Comparison of ENCODE assay signal across 17 cellular contexts in genomic region chr1:157189096-157189495, GRCh38.
"Had no signal": no experiment of that assay in that cellular context is flagged by ENCODE, and none has a peak within 500 bp of the region (broad histone marks: within the 10 kb centered on the region; RNA-seq: fewer than 3 reads in every experiment).

No MANE protein-coding gene starts in this region.

- H3K9me3 ChIP-seq: SJCRH30 had no signal

- H3K36me3 ChIP-seq: SJCRH30 had no signal

- DNase-seq: KBM-7; NCI-H1092; NCI-H1105 treated with DMSO at 0.1 percent for 48 hours; NCI-H1417 treated with DMSO at 0.1 percent for 48 hours; NCI-H146; NCI-H1694 treated with DMSO at 0.1 percent for 48 hours; NCI-H1930; NCI-H2081; NCI-H2107; NCI-H2227 treated with DMSO at 0.1 percent for 48 hours; NCI-H524; NCI-H526 treated with DMSO at 0.1 percent for 48 hours; NCI-H748 treated with DMSO at 0.1 percent for 48 hours; NK-92 treated with Interleukin-12 subunit alpha and Interleukin-12 subunit beta, amount 100 ng/mL, for 24 hours; PC-3; SHP77 treated with DMSO at 0.1 percent for 48 hours; SJCRH30 had no signal

- H3K27ac ChIP-seq: SJCRH30 had no signal

- H3K4me3 ChIP-seq: SJCRH30 had no signal

- H3K4me1 ChIP-seq: SJCRH30 had no signal
